ENCODE assay signal across 27 cellular contexts in genomic region chr9:86639287-86639686, GRCh38.
"Had no signal": no experiment of that assay in that cellular context is flagged by ENCODE, and none has a peak within 500 bp of the region (broad histone marks: within the 10 kb centered on the region; RNA-seq: fewer than 3 reads in every experiment).

No MANE protein-coding gene starts in this region.

- H3K79me2 ChIP-seq: hepatocyte had no signal

- H3K4me1 ChIP-seq: foreskin keratinocyte, heart left ventricle, left lung, psoas muscle, testis, upper lobe of left lung had no signal

- H3K9me3 ChIP-seq: gastroesophageal sphincter, left lung, mucosa of descending colon, psoas muscle, sigmoid colon, stomach, testis had no signal

- H3K27me3 ChIP-seq: esophagus muscularis mucosa, gastroesophageal sphincter, sigmoid colon, stomach, testis, upper lobe of left lung had no signal

- ATAC-seq: gastroesophageal sphincter; heart left ventricle; natural killer cell treated with Interleukin-12 subunit alpha and Interleukin-12 subunit beta and Interleukin-15 and Interleukin-18, amount 100 ng/mL, for 72 hours; psoas muscle; right cardiac atrium; stimulated activated effector memory CD8-positive, alpha-beta T cell treated with anti-CD3 and anti-CD28 coated beads, Interleukin-12 subunit alpha, Interleukin-12 subunit beta, amount 100 ng/mL, for 72 hours had no signal

- H3K36me3 ChIP-seq: esophagus muscularis mucosa, gastroesophageal sphincter, heart left ventricle, left lung, sigmoid colon, stomach, tibial artery, upper lobe of left lung had no signal

- DNase-seq: dermis blood vessel endothelial cell; effector memory CD4-positive, alpha-beta T cell; heart left ventricle; kidney; left lung; mesenchymal stem cell; naive B cell; nucleus accumbens; posterior cingulate gyrus; psoas muscle; right cardiac atrium; sigmoid colon; stimulated activated CD4-positive, alpha-beta T cell treated with anti-CD3 and anti-CD28 coated beads, Interleukin-2, amount 100 ng/mL, for 24 hours; stimulated activated CD4-positive, alpha-beta T cell treated with anti-CD3 and anti-CD28 coated beads, Interleukin-4, amount 100 ng/mL, for 24 hours; stimulated activated naive CD4-positive, alpha-beta T cell treated with Interleukin-2 at 50 U/mL for 16 hours; testis; tibial artery had no signal

- H3K27ac ChIP-seq: coronary artery, esophagus muscularis mucosa, foreskin keratinocyte, gastroesophageal sphincter, hepatocyte, left lung, psoas muscle, stomach, testis, tibial artery, upper lobe of left lung had no signal

- H3K4me3 ChIP-seq: coronary artery, esophagus muscularis mucosa, gastroesophageal sphincter, heart left ventricle, hepatocyte, left lung, mucosa of descending colon, psoas muscle, sigmoid colon, stomach, testis, tibial artery, upper lobe of left lung had no signal
